ENCODE assay signal across 22 cellular contexts in the genomic region with DNA sequence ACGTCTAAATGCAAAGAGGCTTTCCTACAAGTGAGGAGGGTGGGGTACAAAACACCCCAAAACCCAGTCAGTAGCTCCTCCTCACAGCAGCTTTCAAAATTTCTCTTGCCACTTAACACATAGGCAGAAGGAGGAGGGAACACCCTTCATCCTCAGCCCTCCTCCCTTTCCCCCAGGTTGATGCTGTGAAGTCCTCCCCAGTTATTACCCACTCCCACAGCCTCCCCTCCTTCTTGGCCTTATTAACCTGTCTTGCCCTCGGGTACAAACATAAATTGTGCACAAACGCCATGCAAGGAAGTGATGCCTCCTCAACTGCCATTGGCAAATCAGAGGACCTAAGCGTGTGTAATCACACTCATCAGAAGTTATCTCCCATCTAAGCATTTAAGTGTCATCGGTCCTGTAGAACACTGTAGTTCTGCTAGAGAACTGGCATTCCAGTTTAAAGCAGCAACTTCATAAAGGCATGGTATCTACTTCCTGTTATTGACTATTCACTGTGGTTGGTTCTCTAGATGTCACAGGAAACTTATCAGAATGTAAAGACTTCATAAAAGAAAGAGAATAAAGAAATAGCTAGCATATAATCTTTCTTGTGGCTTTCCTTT. TPM values are rescaled to one million over a fixed set of nuclear protein-coding genes. Genes with fewer than 3 reads are reported as not detected.
DNase-seq lines count a peak whose midpoint lies in the region; ATAC-seq and TF ChIP-seq lines count a peak whose summit lies in the region.
"Had no signal": no experiment of that assay in that cellular context is flagged by ENCODE, and none has a peak within 500 bp of the region (broad histone marks: within the 10 kb centered on the region; RNA-seq: fewer than 3 reads in every experiment).

A gene with protein sequence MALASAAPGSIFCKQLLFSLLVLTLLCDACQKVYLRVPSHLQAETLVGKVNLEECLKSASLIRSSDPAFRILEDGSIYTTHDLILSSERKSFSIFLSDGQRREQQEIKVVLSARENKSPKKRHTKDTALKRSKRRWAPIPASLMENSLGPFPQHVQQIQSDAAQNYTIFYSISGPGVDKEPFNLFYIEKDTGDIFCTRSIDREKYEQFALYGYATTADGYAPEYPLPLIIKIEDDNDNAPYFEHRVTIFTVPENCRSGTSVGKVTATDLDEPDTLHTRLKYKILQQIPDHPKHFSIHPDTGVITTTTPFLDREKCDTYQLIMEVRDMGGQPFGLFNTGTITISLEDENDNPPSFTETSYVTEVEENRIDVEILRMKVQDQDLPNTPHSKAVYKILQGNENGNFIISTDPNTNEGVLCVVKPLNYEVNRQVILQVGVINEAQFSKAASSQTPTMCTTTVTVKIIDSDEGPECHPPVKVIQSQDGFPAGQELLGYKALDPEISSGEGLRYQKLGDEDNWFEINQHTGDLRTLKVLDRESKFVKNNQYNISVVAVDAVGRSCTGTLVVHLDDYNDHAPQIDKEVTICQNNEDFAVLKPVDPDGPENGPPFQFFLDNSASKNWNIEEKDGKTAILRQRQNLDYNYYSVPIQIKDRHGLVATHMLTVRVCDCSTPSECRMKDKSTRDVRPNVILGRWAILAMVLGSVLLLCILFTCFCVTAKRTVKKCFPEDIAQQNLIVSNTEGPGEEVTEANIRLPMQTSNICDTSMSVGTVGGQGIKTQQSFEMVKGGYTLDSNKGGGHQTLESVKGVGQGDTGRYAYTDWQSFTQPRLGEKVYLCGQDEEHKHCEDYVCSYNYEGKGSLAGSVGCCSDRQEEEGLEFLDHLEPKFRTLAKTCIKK (minus strand): TSS at position 32 of the 611 bp plus-strand sequence. CDS start 262 bp downstream, outside the sequence.

- H3K36me3 ChIP-seq in SK-N-SH (replicated peaks in 1 of 2; ENCODE audit: control insufficient read depth in 1 of 2, insufficient read depth in 2 of 2, low read length in 1 of 2) (no peaks in the 10 kb centered on the region), HCT116 (ENCODE audit: control insufficient read depth in 1 of 2, insufficient read depth in 2 of 2, low read length in 2 of 2) (no peaks in the 10 kb centered on the region)
- H3K36me3 ChIP-seq in naive thymus-derived CD4-positive, alpha-beta T cell (ENCODE audit: control insufficient read depth in 2 of 3, insufficient read depth in 3 of 3, low read length in 3 of 3): no peaks in the 10 kb centered on the region
- H3K36me3 ChIP-seq: WERI-Rb-1 had no signal

- no peak for DNase-seq in SK-N-SH
- no peak for DNase-seq in HCT116 (ENCODE audit: low read depth, low spot score)
- no peak for DNase-seq in activated naive CD4-positive, alpha-beta T cell treated with anti-CD3 and anti-CD28 coated beads, Interleukin-2, amount 50 U/mL, for 72 hours (ENCODE audit: low spot score in 2 of 2)
- DNase-seq in naive thymus-derived CD4-positive, alpha-beta T cell: peak in 7 of 9 donors; percentile 28 to 76 (median 55)
- DNase-seq in GF-D8 (lab: John Stamatoyannopoulos, UW): no peak
- DNase-seq: amniotic stem cell, C1 segment of cervical spinal cord, DMS79 treated with DMSO at 0.1 percent for 48 hours, NCI-H1436 treated with DMSO at 0.1 percent for 48 hours, WERI-Rb-1 had no signal

- H3K4me1 ChIP-seq in SK-N-SH (ENCODE audit: control insufficient read depth in 1 of 2, insufficient read depth in 2 of 2, low read depth in 1 of 2, low read length in 1 of 2) (no peaks in the 10 kb centered on the region), HCT116 (ENCODE audit: control insufficient read depth in 1 of 2, insufficient read depth in 2 of 2, low read length in 2 of 2) (no peaks in the 10 kb centered on the region)
- H3K4me1 ChIP-seq in naive thymus-derived CD4-positive, alpha-beta T cell (ENCODE audit: control insufficient read depth in 2 of 2, insufficient read depth in 2 of 2, low read length in 2 of 2): no peaks in the 10 kb centered on the region

- H3K4me2 ChIP-seq in SK-N-SH (no peak within 1 kb of the TSS), HCT116 (ENCODE audit: low read length) (no peak within 1 kb of the TSS)
- H3K4me2 ChIP-seq: hepatocyte had no signal

- no TSS peak for BruUV-seq in HCT116 (replicated peaks; lab: Mats Ljungman, UMichigan)

- TF ChIP-seq POLR2A in HCT116 (IDR thresholded peaks at IDR 0.05; ENCODE audit: borderline replicate concordance, extremely low read depth, insufficient read depth, insufficient read length): no peak

- H2AFZ ChIP-seq in SK-N-SH (ENCODE audit: low read depth): 0 out of 2 replicates have a peak within 1 kb of the TSS, but pooled peaks have one; percentile 46
- peak within 1 kb of the TSS; percentile 27 for H2AFZ ChIP-seq in HCT116 (ENCODE audit: low read depth, low read length, poor library complexity, severe bottlenecking)
- H2AFZ ChIP-seq: hepatocyte had no signal

- no peaks in the 10 kb centered on the region for H3K36me3 Mint-ChIP-seq in activated naive CD4-positive, alpha-beta T cell treated with anti-CD3 and anti-CD28 coated beads, Interleukin-2, amount 50 U/mL, for 72 hours
- H3K36me3 Mint-ChIP-seq in naive thymus-derived CD4-positive, alpha-beta T cell: peaks cover 0 to 4% (median 0%) of the 10 kb centered on the region in 5 donors
- H3K36me3 Mint-ChIP-seq: IgD-negative memory B cell had no signal

- WGBS in SK-N-SH (ENCODE audit: low lambda C conversion rate): 10% methylated on average over 5 of the region's 5 CpGs

- H3K4me3 ChIP-seq in SK-N-SH (ENCODE audit: low read depth in 2 of 2, low read length in 1 of 2) (no peak within 1 kb of the TSS), HCT116 (replicated peaks in 1 of 2; ENCODE audit: low read depth in 1 of 2, low read length in 2 of 2) (no peak within 1 kb of the TSS)
- H3K4me3 ChIP-seq in naive thymus-derived CD4-positive, alpha-beta T cell (ENCODE audit: low read length): peak within 1 kb of the TSS; percentile 28
- H3K4me3 ChIP-seq: hepatocyte, SK-N-MC had no signal

- H3K9me3 Mint-ChIP-seq in activated naive CD4-positive, alpha-beta T cell treated with anti-CD3 and anti-CD28 coated beads, Interleukin-2, amount 50 U/mL, for 72 hours: peaks cover 3 to 4% of the 10 kb centered on the region in 2 donors
- H3K9me3 Mint-ChIP-seq in naive thymus-derived CD4-positive, alpha-beta T cell: peaks cover 0 to 10% (median 3%) of the 10 kb centered on the region in 11 donors
- H3K9me3 Mint-ChIP-seq: dendritic cell treated with granulocyte-macrophage colony-stimulating factor and Interleukin-4, amounts not matched to agents 40 ng/mL and 50 ng/mL, for 4 days; IgD-negative memory B cell had no signal

- peaks cover 0 to 24% (median 9%) of the 10 kb centered on the region in 7 donors for H3K4me1 Mint-ChIP-seq in naive thymus-derived CD4-positive, alpha-beta T cell
- H3K4me1 Mint-ChIP-seq: IgD-negative memory B cell had no signal

- TF ChIP-seq EP300 in SK-N-SH (IDR thresholded peaks at IDR 0.05; ENCODE audit: borderline replicate concordance in 1 of 2, low read depth in 1 of 2, low read length in 1 of 2): no peak

- peak within 1 kb of the TSS; percentile 6 to 49 for H3K27ac Mint-ChIP-seq in activated naive CD4-positive, alpha-beta T cell treated with anti-CD3 and anti-CD28 coated beads, Interleukin-2, amount 50 U/mL, for 72 hours
- H3K27ac Mint-ChIP-seq in naive thymus-derived CD4-positive, alpha-beta T cell: peak within 1 kb of the TSS in 8 of 9 donors; percentile 43 to 94 (median 89)
- H3K27ac Mint-ChIP-seq: dendritic cell treated with granulocyte-macrophage colony-stimulating factor and Interleukin-4, amounts not matched to agents 40 ng/mL and 50 ng/mL, for 4 days; IgD-negative memory B cell had no signal

- H4K20me1 ChIP-seq in SK-N-SH (ENCODE audit: insufficient read depth) (no peaks in the 10 kb centered on the region), HCT116 (ENCODE audit: insufficient read depth) (no peaks in the 10 kb centered on the region)

- TF ChIP-seq RAD21 in SK-N-SH (IDR thresholded peaks at IDR 0.05; ENCODE audit: low read length): no peak
- TF ChIP-seq RAD21 in HCT116 (IDR thresholded peaks at IDR 0.05; ENCODE audit: low read depth): no peak

- no peaks in the 10 kb centered on the region for H3K27me3 Mint-ChIP-seq in naive thymus-derived CD4-positive, alpha-beta T cell
- H3K27me3 Mint-ChIP-seq: dendritic cell treated with granulocyte-macrophage colony-stimulating factor and Interleukin-4, amounts not matched to agents 40 ng/mL and 50 ng/mL, for 4 days; IgD-negative memory B cell had no signal

- no peaks in the 10 kb centered on the region for H3K9me3 ChIP-seq in SK-N-SH
- H3K9me3 ChIP-seq in HCT116 (ENCODE audit: control insufficient read depth in 1 of 2, insufficient read depth in 1 of 2, low read depth in 1 of 2, low read length in 2 of 2): no peaks in the 10 kb centered on the region
- H3K9me3 ChIP-seq in naive thymus-derived CD4-positive, alpha-beta T cell (ENCODE audit: control insufficient read depth in 2 of 3, low read length in 3 of 3): no peaks in the 10 kb centered on the region

- no peaks in the 10 kb centered on the region for H3K9me2 ChIP-seq in SK-N-SH
- no peaks in the 10 kb centered on the region for H3K9me2 ChIP-seq in HCT116 (ENCODE audit: insufficient read depth)

- TF ChIP-seq CTCF in SK-N-SH (IDR thresholded peaks at IDR 0.05) (no peak), HCT116 (IDR thresholded peaks at IDR 0.05 in 2 of 3, conservative IDR thresholded peaks at IDR 0.05 in 1 of 3; ENCODE audit: borderline replicate concordance in 1 of 3, insufficient read depth in 1 of 3, low read depth in 2 of 3, low read length in 2 of 3) (no peak)

- CTCF ChIA-PET in SK-N-SH (lab: Yijun Ruan, JAX): interaction anchor here (0.8 kb wide), 1 partner anchor 11 kb away, joined by 3 read pairs; no protein-coding TSS in a partner anchor
- CTCF ChIA-PET in HCT116 (lab: Charles Lee): no interaction called here
- CTCF ChIA-PET in naive thymus-derived CD4-positive, alpha-beta T cell (lab: Charles Lee): interaction anchor here (0.9 kb wide), 1 partner anchor 35 kb away, joined by 4 read pairs; no protein-coding TSS in a partner anchor

- H3K27me3 ChIP-seq in SK-N-SH (ENCODE audit: insufficient read depth) (no peaks in the 10 kb centered on the region; the same call in 1 of the 2 replicates), HCT116 (ENCODE audit: insufficient read depth, low read length) (no peaks in the 10 kb centered on the region)
- H3K27me3 ChIP-seq in naive thymus-derived CD4-positive, alpha-beta T cell (ENCODE audit: control insufficient read depth in 2 of 2, insufficient read depth in 2 of 2, low read length in 2 of 2): no peaks in the 10 kb centered on the region
- H3K27me3 ChIP-seq: hepatocyte had no signal

- intact Hi-C loops in HCT116 (cut with micrococcal nuclease): no loop called here
- intact Hi-C loops in naive thymus-derived CD4-positive, alpha-beta T cell (cut with micrococcal nuclease): loop anchor here in 1 of 2 donors (2.0 to 5.0 kb wide), 3 partner anchors 112 to 929 kb away; a partner anchor contains a TSS

- ATAC-seq in SK-N-SH treated with all-trans-retinoic acid at 6 μM for 48 hours (no peak), HCT116 (no peak), GM19455 (IDR thresholded peaks at IDR 0.05; ENCODE audit: unreplicated experiment) (no peak), HG02973 (IDR thresholded peaks at IDR 0.05; ENCODE audit: unreplicated experiment) (no peak)
- peak in 1 of 2 donors; percentile 24 for ATAC-seq in activated naive CD4-positive, alpha-beta T cell treated with anti-CD3 and anti-CD28 coated beads, Interleukin-2, amount 50 U/mL, for 72 hours
- peak; percentile 88 for ATAC-seq in naive thymus-derived CD4-positive, alpha-beta T cell

- peak within 1 kb of the TSS; percentile 31 to 88 (median 78) for H3K4me3 Mint-ChIP-seq in naive thymus-derived CD4-positive, alpha-beta T cell
- H3K4me3 Mint-ChIP-seq: dendritic cell treated with granulocyte-macrophage colony-stimulating factor and Interleukin-4, amounts not matched to agents 40 ng/mL and 50 ng/mL, for 4 days had no signal

- POLR2A ChIA-PET in SK-N-SH (lab: Yijun Ruan, JAX): no interaction called here
- POLR2A ChIA-PET in HCT116 (lab: Charles Lee): no interaction called here
- POLR2A ChIA-PET in naive thymus-derived CD4-positive, alpha-beta T cell (lab: Charles Lee): interaction anchor here (0.8 to 1.0 kb wide), 2 partner anchors 13 to 23 kb away, joined by 4 to 5 read pairs; no protein-coding TSS in a partner anchor

- H3K27ac ChIP-seq in SK-N-SH (ENCODE audit: low read depth in 2 of 2, low read length in 1 of 2): no peak within 1 kb of the TSS
- no peak within 1 kb of the TSS for H3K27ac ChIP-seq in HCT116 (ENCODE audit: low read depth, low read length)
- peak within 1 kb of the TSS; percentile 70 for H3K27ac ChIP-seq in naive thymus-derived CD4-positive, alpha-beta T cell (ENCODE audit: low read depth, low read length)
- H3K27ac ChIP-seq: hepatocyte, SK-N-MC, WERI-Rb-1 had no signal

- H3F3A ChIP-seq in SK-N-SH (replicated peaks; ENCODE audit: insufficient read depth): no peaks in the 10 kb centered on the region

- RAD21 ChIA-PET in HCT116 (lab: Charles Lee; ENCODE audit: low non-redundant PET in 1 of 2, low total read pairs in 2 of 2, uncharacterized antibody in 2 of 2, unreplicated experiment in 2 of 2): no interaction called here

- H3K9ac ChIP-seq in SK-N-SH (no peak within 1 kb of the TSS), HCT116 (ENCODE audit: low read length) (no peak within 1 kb of the TSS)

- no peaks in the 10 kb centered on the region for H3K79me2 ChIP-seq in SK-N-SH (ENCODE audit: insufficient read depth)
- no peaks in the 10 kb centered on the region for H3K79me2 ChIP-seq in HCT116 (ENCODE audit: insufficient read depth, low read length)
- H3K79me2 ChIP-seq: hepatocyte had no signal

RNA-seq across cellular contexts. Expression of the gene that starts here (rescaled TPM):
- polyA plus RNA-seq in SK-N-SH (2012; rRNA removed): not detected in 2 replicates
- polyA plus RNA-seq in SK-N-SH (2012; cell fraction: cytosol; rRNA removed): not detected in 2 replicates
- polyA plus RNA-seq in SK-N-SH (2012; cell fraction: nucleus; rRNA removed): not detected in 2 replicates
- not detected for total RNA-seq in HCT116 (2021; ENCODE audit: unreplicated experiment)
- 0.04 and 0.05 TPM in 2 replicates for polyA plus RNA-seq in HCT116 (2012)
- total RNA-seq in activated naive CD4-positive, alpha-beta T cell treated with anti-CD3 and anti-CD28 coated beads, Interleukin-2, amount 50 U/mL, for 72 hours: under 1 TPM; 0.06 to 0.09 TPM
- total RNA-seq in naive thymus-derived CD4-positive, alpha-beta T cell: 10 to 100 TPM in 2 of 5 experiments, 1 to 10 TPM in 2, not detected in 1; 3.1 to 13.6 (median 7.9) TPM
- polyA plus RNA-seq in naive thymus-derived CD4-positive, alpha-beta T cell: 10 to 100 TPM in 1 of 2 donors, 1 to 10 TPM in 1; 4.9 to 16.2 TPM
- total RNA-seq: A172, H7, mucosa of gallbladder, posterior vena cava, subcutaneous adipose tissue had no signal
- polyA plus RNA-seq: hepatocyte had no signal

Comparison
In these comparisons a context has a peak if more than half of its experiments do, and no peak if none do; other contexts are left out.
1. RNA of the gene that starts here (polyA plus RNA-seq): 4.9 to 16.2 TPM in naive thymus-derived CD4-positive, alpha-beta T cell; not detected in SK-N-SH; every median in the first group is over 4 times any median in the second.
2. DNase-seq: peak in naive thymus-derived CD4-positive, alpha-beta T cell (7 of 9); none in SK-N-SH (single experiment), HCT116 (single experiment), activated naive CD4-positive, alpha-beta T cell treated with anti-CD3 and anti-CD28 coated beads, Interleukin-2, amount 50 U/mL, for 72 hours (0 of 2) and GF-D8 (single experiment).